ENCODE assay signal across 26 cellular contexts in the genomic region with DNA sequence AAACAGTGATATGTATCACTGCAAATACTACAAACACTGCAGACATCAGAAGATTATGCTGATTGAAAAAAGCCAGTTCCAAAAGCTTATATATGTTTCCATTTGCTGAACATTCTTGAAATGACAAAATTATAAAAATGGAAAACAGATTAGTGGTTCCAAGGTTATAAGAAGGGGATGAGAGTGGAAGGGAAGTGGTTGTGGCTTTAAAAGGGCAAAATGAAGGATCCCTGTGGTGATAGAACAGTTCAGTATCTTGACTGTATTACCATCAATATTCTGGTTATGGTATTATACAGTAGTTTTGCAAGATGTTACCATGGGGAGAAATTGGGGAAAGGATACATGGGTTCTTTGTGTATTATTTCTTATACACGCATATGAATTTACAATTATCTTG.
"Had no signal": no experiment of that assay in that cellular context is flagged by ENCODE, and none has a peak within 500 bp of the region (broad histone marks: within the 10 kb centered on the region; RNA-seq: fewer than 3 reads in every experiment).

No MANE protein-coding gene starts in this region.

- H3K9me3 Mint-ChIP-seq: activated B cell treated with CpG ODN at 0.5 μM for 24 hours; activated CD4-positive, alpha-beta memory T cell treated with anti-CD3 and anti-CD28 coated beads, Interleukin-2, amount 10 ng/mL, durations not matched to agents 7 days and 5 days; activated naive CD4-positive, alpha-beta T cell treated with anti-CD3 and anti-CD28 coated beads, Interleukin-2, amount 10 ng/mL, durations not matched to agents 7 days and 5 days; T-helper 2 cell treated with Interferon-gamma antibody and Interleukin-4, amounts not matched to agents 5 μg/mL and 100 μg/mL, for 36 hours had no signal

- DNase-seq: activated B cell treated with CpG ODN at 0.5 μM for 24 hours; activated CD4-positive, alpha-beta memory T cell treated with anti-CD3 and anti-CD28 coated beads, Interleukin-2, amount 10 ng/mL, durations not matched to agents 7 days and 5 days; activated CD4-positive, alpha-beta T cell treated with anti-CD3 and anti-CD28 coated beads, Interleukin-2, amount 10 ng/mL, durations not matched to agents 24 days and 14 days; activated CD4-positive, alpha-beta T cell treated with anti-CD3 and anti-CD28 coated beads, Interleukin-2, amount 50 U/mL, for 4 hours; activated CD8-positive, alpha-beta memory T cell treated with anti-CD3 and anti-CD28 coated beads, Interleukin-2, amount 10 ng/mL, durations not matched to agents 7 days and 5 days; activated CD8-positive, alpha-beta memory T cell treated with anti-CD3 and anti-CD28 coated beads, Interleukin-2, amount 50 U/mL, for 4 hours; activated effector memory CD4-positive, alpha-beta T cell treated with anti-CD3 and anti-CD28 coated beads, Interleukin-2, amount 50 U/mL, for 16 hours; activated naive CD4-positive, alpha-beta T cell treated with anti-CD3 and anti-CD28 coated beads, Interleukin-2, amount 10 ng/mL, durations not matched to agents 7 days and 5 days; activated T-cell treated with anti-CD3 and anti-CD28 coated beads, Interleukin-2, amount 50 U/mL, for 1 hour; activated T-cell treated with anti-CD3 and anti-CD28 coated beads, Interleukin-2, amount 50 U/mL, for 48 hours; central memory CD4-positive, alpha-beta T cell; cerebellar nuclear complex; colonic mucosa; effector CD8-positive, alpha-beta T cell; esophagus squamous epithelium; foreskin melanocyte; heart right ventricle; T-helper 1 cell; T-helper 17 cell; T1000; WERI-Rb-1 had no signal

- H3K27me3 Mint-ChIP-seq: activated B cell treated with CpG ODN at 0.5 μM for 24 hours; activated CD4-positive, alpha-beta memory T cell treated with anti-CD3 and anti-CD28 coated beads, Interleukin-2, amount 10 ng/mL, durations not matched to agents 7 days and 5 days; activated CD4-positive, alpha-beta T cell treated with anti-CD3 and anti-CD28 coated beads, Interleukin-2, amount 10 ng/mL, durations not matched to agents 24 days and 14 days; activated CD8-positive, alpha-beta memory T cell treated with anti-CD3 and anti-CD28 coated beads, Interleukin-2, amount 10 ng/mL, durations not matched to agents 7 days and 5 days; activated naive CD4-positive, alpha-beta T cell treated with anti-CD3 and anti-CD28 coated beads, Interleukin-2, amount 10 ng/mL, durations not matched to agents 7 days and 5 days; activated naive CD8-positive, alpha-beta T cell; brain; T-helper 17 cell had no signal

- H3K4me3 Mint-ChIP-seq: activated B cell treated with CpG ODN at 0.5 μM for 24 hours; activated CD4-positive, alpha-beta memory T cell treated with anti-CD3 and anti-CD28 coated beads, Interleukin-2, amount 10 ng/mL, durations not matched to agents 7 days and 5 days; activated CD4-positive, alpha-beta T cell treated with anti-CD3 and anti-CD28 coated beads, Interleukin-2, amount 10 ng/mL, durations not matched to agents 24 days and 14 days; activated CD8-positive, alpha-beta memory T cell treated with anti-CD3 and anti-CD28 coated beads, Interleukin-2, amount 10 ng/mL, durations not matched to agents 7 days and 5 days; activated naive CD4-positive, alpha-beta T cell treated with anti-CD3 and anti-CD28 coated beads, Interleukin-2, amount 10 ng/mL, durations not matched to agents 7 days and 5 days; activated naive CD8-positive, alpha-beta T cell; brain; T-helper 17 cell; T-helper 2 cell treated with Interferon-gamma antibody and Interleukin-4, amounts not matched to agents 5 μg/mL and 100 μg/mL, for 36 hours had no signal

- H3K27ac Mint-ChIP-seq: activated B cell treated with CpG ODN at 0.5 μM for 24 hours; activated CD4-positive, alpha-beta memory T cell treated with anti-CD3 and anti-CD28 coated beads, Interleukin-2, amount 10 ng/mL, durations not matched to agents 7 days and 5 days; activated CD4-positive, alpha-beta T cell treated with anti-CD3 and anti-CD28 coated beads, Interleukin-2, amount 10 ng/mL, durations not matched to agents 24 days and 14 days; activated CD8-positive, alpha-beta memory T cell treated with anti-CD3 and anti-CD28 coated beads, Interleukin-2, amount 10 ng/mL, durations not matched to agents 7 days and 5 days; activated naive CD4-positive, alpha-beta T cell treated with anti-CD3 and anti-CD28 coated beads, Interleukin-2, amount 10 ng/mL, durations not matched to agents 7 days and 5 days; activated naive CD8-positive, alpha-beta T cell; brain; T-helper 17 cell; T-helper 2 cell treated with Interferon-gamma antibody and Interleukin-4, amounts not matched to agents 5 μg/mL and 100 μg/mL, for 36 hours had no signal

- ATAC-seq: activated CD4-positive, CD25-positive, alpha-beta regulatory T cell treated with anti-CD3 and anti-CD28 coated beads, Interleukin-2, amount 50 U/mL, for 24 hours; activated CD8-positive, alpha-beta memory T cell treated with anti-CD3 and anti-CD28 coated beads, Interleukin-2, amount 10 ng/mL, durations not matched to agents 7 days and 5 days; gastroesophageal sphincter; heart right ventricle; T-helper 17 cell had no signal
